7 cellular contexts compared by ENCODE assay signal in the genomic region with DNA sequence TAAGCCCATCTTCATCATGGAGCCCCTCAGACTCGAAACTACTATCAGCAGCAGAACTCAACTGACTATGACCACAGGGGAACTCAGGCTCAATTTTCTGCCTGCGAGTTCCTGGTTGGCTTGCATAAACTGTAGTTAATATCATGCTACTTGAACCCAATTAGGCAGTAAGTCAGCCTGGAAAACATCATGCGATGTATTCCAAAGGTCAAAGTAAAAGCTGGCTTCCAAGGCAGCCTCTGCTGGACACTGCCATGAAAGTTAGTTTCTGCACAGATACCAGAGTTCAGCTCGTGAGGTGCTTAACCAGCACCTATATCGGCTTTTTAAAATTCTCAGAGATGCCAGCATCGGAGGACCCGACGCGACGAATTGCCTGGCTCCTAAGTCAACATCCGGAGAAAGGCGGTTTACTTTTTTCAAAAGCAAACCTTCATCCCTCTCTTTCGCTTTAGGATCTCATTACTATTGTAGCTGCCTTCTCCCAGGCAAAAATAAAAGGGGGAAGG. TPM values are rescaled to one million over a fixed set of nuclear protein-coding genes. Genes with fewer than 3 reads are reported as not detected.
DNase-seq lines count a peak whose midpoint lies in the region; ATAC-seq, FAIRE-seq and TF ChIP-seq lines count a peak whose summit lies in the region.

No MANE protein-coding gene starts in this region.

- no peaks in the 10 kb centered on the region for H3K9me3 ChIP-seq in OCI-LY7 (ENCODE audit: low read length)
- no peaks in the 10 kb centered on the region for H3K9me3 ChIP-seq in H1 (ENCODE audit: insufficient read depth in 2 of 2, low read depth in 1 of 2, low read length in 1 of 2)
- H3K9me3 ChIP-seq in muscle layer of duodenum (ENCODE audit: control insufficient read depth in 1 of 2, low read length in 2 of 2) = no peaks in the 10 kb centered on the region

- H3K27ac ChIP-seq in OCI-LY7 (ENCODE audit: low read depth, low read length, poor library complexity, severe bottlenecking) (peak overlapping the region; percentile 91), H1 (ENCODE audit: low read depth, low read length) (peak overlapping the region; percentile 49; the same call in 1 of the 2 replicates), muscle layer of duodenum (ENCODE audit: low read length) (peak overlapping the region; percentile 99)

- H3K4me2 ChIP-seq in OCI-LY7 (ENCODE audit: low read length) = peak overlapping the region; percentile 93
- peak overlapping the region; percentile 91 to 95 for H3K4me2 ChIP-seq in H1 (ENCODE audit: insufficient read depth in 1 of 2, low read depth in 2 of 2, low read length in 2 of 2)

- H2AFZ ChIP-seq in OCI-LY7 (ENCODE audit: low read length) (no peak overlapping the region), H1 (ENCODE audit: low read length) (no peak overlapping the region)

- H3K56ac ChIP-seq in H1 (replicated peaks; ENCODE audit: insufficient read length, low read depth, low read length) = peak overlapping the region; percentile 83

- FAIRE-seq in GM19239 (lab: Jason Lieb, UNC) = peak; percentile 45
- FAIRE-seq in H1 (lab: Jason Lieb, UNC) = no peak

- H3K27me3 ChIP-seq in H1 (replicated peaks in 1 of 4; ENCODE audit: control insufficient read depth in 3 of 4, extremely low read depth in 1 of 4, insufficient read depth in 3 of 4, low read length in 3 of 4) = peaks cover 0 to 4% (median 3%) of the 10 kb centered on the region in 4 experiments; a peak in 5 of 7 replicates
- no peaks in the 10 kb centered on the region for H3K27me3 ChIP-seq in muscle layer of duodenum (ENCODE audit: low read depth, low read length)

- H2BK12ac ChIP-seq in H1 (ENCODE audit: low read depth, low read length) = peak overlapping the region; percentile 60; the same call in 1 of the 2 replicates

- intact Hi-C loops in OCI-LY7 (cut with micrococcal nuclease; ENCODE audit: unreplicated experiment) = loop anchor here (5.0 to 10.0 kb wide), 2 partner anchors 35 to 638 kb away; a partner anchor contains a TSS

- H2BK120ac ChIP-seq in H1 (replicated peaks; ENCODE audit: low read depth, low read length) = no peak overlapping the region

- TF ChIP-seq EP300 in H1 (IDR thresholded peaks at IDR 0.05; ENCODE audit: borderline replicate concordance in 1 of 2, low read depth in 2 of 2, low read length in 2 of 2) = no peak

- CTCF ChIA-PET in OCI-LY7 (lab: Charles Lee; ENCODE audit: unreplicated experiment) (interaction anchor here (0.6 to 0.7 kb wide), 2 partner anchors 8 to 12 kb away, joined by 3 read pairs; no protein-coding TSS in a partner anchor), H1 (lab: Charles Lee; ENCODE audit: partially characterized antibody) (interaction anchor here (0.9 to 3.0 kb wide), 14 partner anchors 10 to 267 kb away, joined by 3 to 11 read pairs (median 4); no protein-coding TSS in a partner anchor)

- no peak overlapping the region for H2BK20ac ChIP-seq in H1 (ENCODE audit: low read length)

- TF ChIP-seq CTCF in OCI-LY7 (conservative IDR thresholded peaks at IDR 0.05; ENCODE audit: low read length) (no peak; the same call in 1 of the 2 replicates), H1 (IDR thresholded peaks at IDR 0.05; ENCODE audit: control extremely low read depth in 1 of 3, insufficient read depth in 1 of 3, low read depth in 1 of 3, low read length in 3 of 3) (no peak)

- BruUV-seq in OCI-LY7 (replicated peaks; lab: Mats Ljungman, UMichigan) = TSS peak; percentile 34

- H3K79me2 ChIP-seq in OCI-LY7 (ENCODE audit: insufficient read depth, low read depth, low read length) = peaks cover 99% of the 10 kb centered on the region
- peaks cover 38 to 83% of the 10 kb centered on the region in 2 experiments for H3K79me2 ChIP-seq in H1 (ENCODE audit: control insufficient read depth in 1 of 2, insufficient read depth in 2 of 2, low read length in 2 of 2)

- H3K23me2 ChIP-seq in H1 (ENCODE audit: low read depth, low read length) = peaks cover 14% of the 10 kb centered on the region

- H4K5ac ChIP-seq in H1 (ENCODE audit: insufficient read length, low read depth, low read length) = peak overlapping the region; percentile 53

- H3K36me3 ChIP-seq in OCI-LY7 (ENCODE audit: insufficient read depth, low read length) (peaks cover 83% of the 10 kb centered on the region), H1 (ENCODE audit: control insufficient read depth in 2 of 4, insufficient read depth in 4 of 4, low read length in 3 of 4) (no peaks in the 10 kb centered on the region), muscle layer of duodenum (ENCODE audit: control insufficient read depth in 1 of 2, insufficient read depth in 2 of 2, low read length in 2 of 2) (peaks cover 0 to 6% of the 10 kb centered on the region in 2 donors)

- peaks cover 7% of the 10 kb centered on the region for H3K79me1 ChIP-seq in H1 (ENCODE audit: low read depth, low read length)

- POLR2A ChIA-PET in OCI-LY7 (lab: Charles Lee) (interaction anchor here (0.6 to 6.0 kb wide), 11 partner anchors 9 to 40 kb away, joined by 3 to 96 read pairs (median 4); no protein-coding TSS in a partner anchor), H1 (lab: Charles Lee; ENCODE audit: partially characterized antibody) (interaction anchor here (0.6 to 6.7 kb wide), 6 partner anchors 10 to 365 kb away, joined by 3 to 54 read pairs (median 11); no protein-coding TSS in a partner anchor)

- H3K4ac ChIP-seq in H1 (replicated peaks; ENCODE audit: insufficient read length, low read depth, low read length) = peak overlapping the region; percentile 29

- no peak overlapping the region for H3K18ac ChIP-seq in H1 (ENCODE audit: extremely low read depth, low read length)

- H2BK15ac ChIP-seq in H1 (ENCODE audit: low read length) = 0 out of 2 replicates have a peak overlapping the region, but pooled peaks have one; percentile 14

- no peak for TF ChIP-seq RAD21 in H1 (IDR thresholded peaks at IDR 0.05 in 1 of 2, conservative IDR thresholded peaks at IDR 0.05 in 1 of 2; ENCODE audit: low read depth in 2 of 2, low read length in 2 of 2)

- 24% methylated on average over 13 of the region's 13 CpGs; no CpG with 5 or more reads in 1 of the 2 experiments for WGBS in H1 (ENCODE audit: extremely low coverage in 1 of 2, insufficient coverage in 1 of 2, insufficient read length in 1 of 2, insufficient replicate concordance in 2 of 2, low coverage in 1 of 2, low lambda C conversion rate in 2 of 2, missing lambda C conversion rate in 1 of 2), 2 experiments

- ATAC-seq in HG03571 (IDR thresholded peaks at IDR 0.05; ENCODE audit: unreplicated experiment) = no peak
- no peak for ATAC-seq in HG02588 (IDR thresholded peaks at IDR 0.05; ENCODE audit: unreplicated experiment)

- H2BK5ac ChIP-seq in H1 (ENCODE audit: low read depth, low read length) = peak overlapping the region; percentile 60; the same call in 1 of the 2 replicates

- DNase-seq in GM19239 (ENCODE audit: insufficient read length, low spot score) (no peak), OCI-LY7 (ENCODE audit: low spot score) (peak; percentile 41), H1 (ENCODE audit: low read depth in 1 of 2, low spot score in 2 of 2) (peak in 1 of 2 experiments; percentile 35), islet precursor cell (no peak)

- H3K9ac ChIP-seq in H1 (replicated peaks in 1 of 4; ENCODE audit: extremely low read depth in 1 of 4, low read depth in 3 of 4, low read length in 3 of 4) = peak overlapping the region in 3 of 4 experiments; percentile 68 to 83 (median 80); a peak in 6 of 7 replicates

- H3K9me2 ChIP-seq in OCI-LY7 (ENCODE audit: insufficient read depth, low read length) = no peaks in the 10 kb centered on the region

- no peak overlapping the region for H3K14ac ChIP-seq in H1 (ENCODE audit: insufficient read length)

- H3K4me3 ChIP-seq in OCI-LY7 (ENCODE audit: low read depth, low read length, poor library complexity, severe bottlenecking) (peak overlapping the region; percentile 95), H1 (ENCODE audit: extremely low read depth in 1 of 4, insufficient read depth in 2 of 4, low read depth in 3 of 4, low read length in 4 of 4) (peak overlapping the region; percentile 72 to 94 (median 92)), muscle layer of duodenum (ENCODE audit: low read depth in 1 of 2, low read length in 2 of 2) (peak overlapping the region; percentile 91 to 96)

- peak overlapping the region; percentile 7; the same call in 1 of the 2 replicates for H2AK5ac ChIP-seq in H1 (ENCODE audit: low read depth, low read length)

- H4K8ac ChIP-seq in H1 (ENCODE audit: extremely low read depth, insufficient read depth, low read length) = peak overlapping the region; percentile 73; the same call in 1 of the 2 replicates

- peak in 1 of 2 experiments; percentile 41; a peak in 1 of 3 replicates for TF ChIP-seq POLR2A in H1 (IDR thresholded peaks at IDR 0.05; ENCODE audit: control extremely low read depth in 1 of 2, low read depth in 2 of 2, low read length in 2 of 2)

- H3K23ac ChIP-seq in H1 (ENCODE audit: insufficient read length) = no peak overlapping the region

- H4K20me1 ChIP-seq in OCI-LY7 (ENCODE audit: insufficient read depth, low read length) = peaks cover 43% of the 10 kb centered on the region
- peaks cover 40 to 45% of the 10 kb centered on the region in 2 experiments for H4K20me1 ChIP-seq in H1 (replicated peaks in 1 of 2; ENCODE audit: control insufficient read depth in 1 of 2, insufficient read depth in 2 of 2, low read length in 2 of 2)

- peak overlapping the region; percentile 71 for H4K91ac ChIP-seq in H1 (replicated peaks; ENCODE audit: insufficient read length, low read length)

- peaks cover 39% of the 10 kb centered on the region for H3K4me1 ChIP-seq in OCI-LY7 (ENCODE audit: insufficient read depth, low read length, poor library complexity, severe bottlenecking)
- H3K4me1 ChIP-seq in H1 (replicated peaks in 1 of 4; ENCODE audit: control insufficient read depth in 3 of 4, insufficient read depth in 4 of 4, low read length in 3 of 4) = peaks cover 9 to 22% (median 13%) of the 10 kb centered on the region in 4 experiments; a peak in 6 of 7 replicates
- peaks cover 20 to 37% of the 10 kb centered on the region in 2 donors for H3K4me1 ChIP-seq in muscle layer of duodenum (ENCODE audit: control insufficient read depth in 1 of 2, insufficient read depth in 2 of 2, low read length in 2 of 2)

TF ChIP-seq in H1, 55 proteins besides CTCF, POLR2A, EP300 and RAD21 (continues in another document):
- TF ChIP-seq PHF8 (conservative IDR thresholded peaks at IDR 0.05; ENCODE audit: low read depth, low read length) = no peak

RNA-seq across cellular contexts. Expression of a gene that starts 3.8 kb away (rescaled TPM):
- total RNA-seq in OCI-LY7 (2014; rRNA removed; shearing (Covaris generic)) = 232 and 282 TPM in 2 replicates
- 563 and 580 TPM in 2 replicates for total RNA-seq in OCI-LY7 (2022)
- 284 and 295 TPM in 2 replicates for total RNA-seq in H1 (2021; fragmentation: NEBNext Ultra II Directional; extraction: Animal tissue kit (Norgen Biotek cat#: 25700))
- polyA plus RNA-seq in H1 (2011; rRNA removed) = 46.8 and 70.8 TPM in 2 replicates
- 114 TPM for polyA plus RNA-seq in H1 (2011; cell fraction: cytosol; rRNA removed)
- 28.3 TPM for polyA plus RNA-seq in H1 (2011; cell fraction: nucleus; rRNA removed)
- 332 to 427 TPM (median 351 TPM) in 4 replicates for polyA plus RNA-seq in H1 (2012, experiment 1 of 2)
- polyA plus RNA-seq in H1 (2012, experiment 2 of 2) = 153 TPM
- polyA plus RNA-seq in H1 (2013, experiment 1 of 2) = 224 TPM
- polyA plus RNA-seq in H1 (2013, experiment 2 of 2) = 234 TPM
- polyA minus RNA-seq in H1 (2011; rRNA and poly(A)+ RNA removed) = 51.5 and 75.1 TPM in 2 replicates
- 79.9 TPM for polyA minus RNA-seq in H1 (2011; cell fraction: cytosol; rRNA and poly(A)+ RNA removed)
- polyA minus RNA-seq in H1 (2011; cell fraction: nucleus; rRNA and poly(A)+ RNA removed) = 51.2 TPM

Comparison
In these comparisons a context has a peak if more than half of its experiments do, and no peak if none do; other contexts are left out.
1. H3K27ac ChIP-seq: peak in every context shown above with its lines; median percentile 99 in muscle layer of duodenum; 91 in OCI-LY7; 49 in H1.